Comparison of ENCODE assay signal across 25 cellular contexts in the genomic region with DNA sequence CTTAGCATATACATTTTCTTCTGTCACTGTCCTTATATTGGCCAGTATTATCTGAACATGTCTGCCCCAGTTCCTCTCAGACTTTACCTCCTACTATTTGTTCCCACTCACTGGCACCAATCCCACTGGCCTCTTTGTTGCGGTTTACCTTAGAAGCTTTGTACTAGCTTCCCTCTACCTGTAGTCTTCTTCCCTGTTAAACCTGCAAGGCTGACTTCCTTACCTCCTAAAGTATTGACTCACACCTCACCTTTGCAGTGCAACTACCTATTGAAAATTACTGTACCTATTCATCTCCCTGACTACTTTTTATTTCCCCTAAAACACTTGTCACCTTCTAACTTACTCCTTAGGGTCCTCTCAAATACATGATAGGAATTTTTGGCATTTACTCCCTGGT.
"Had no signal": no experiment of that assay in that cellular context is flagged by ENCODE, and none has a peak within 500 bp of the region (broad histone marks: within the 10 kb centered on the region; RNA-seq: fewer than 3 reads in every experiment).

No MANE protein-coding gene starts in this region.

- DNase-seq: kidney; left ventricle myocardium inferior; midbrain; mucosa of descending colon; naive thymus-derived CD4-positive, alpha-beta T cell; ovary; right lobe of liver; stimulated activated CD4-positive, alpha-beta T cell treated with anti-CD3 and anti-CD28 coated beads, Interleukin-1b, Interleukin-23, amount 100 ng/mL, for 48 hours; stimulated activated CD4-positive, alpha-beta T cell treated with anti-CD3 and anti-CD28 coated beads, Interleukin-2, amount 100 ng/mL, for 48 hours; stimulated activated CD4-positive, alpha-beta T cell treated with anti-CD3 and anti-CD28 coated beads, Interleukin-4, amount 100 ng/mL, for 4 hours; stimulated activated CD8-positive, alpha-beta memory T cell treated with anti-CD3 and anti-CD28 coated beads, Interleukin-4, amount 100 ng/mL, for 48 hours; stimulated activated naive CD4-positive, alpha-beta T cell treated with Interleukin-2 at 50 U/mL for 16 hours; stomach; testis; thyroid gland; transverse colon; upper lobe of left lung had no signal

- H3K4me3 Mint-ChIP-seq: memory B cell; naive thymus-derived CD4-positive, alpha-beta T cell; natural killer cell treated with Interleukin-12 subunit alpha and Interleukin-12 subunit beta and Interleukin-15 and Interleukin-18, amount 100 ng/mL, for 72 hours; stimulated activated memory B cell treated with anti-CD40 and anti-IgM and Interleukin-4, amounts not matched to agents 10 μg/mL and 1 μg/mL and 100 μg/mL, for 72 hours had no signal

- H3K36me3 Mint-ChIP-seq: memory B cell; naive thymus-derived CD4-positive, alpha-beta T cell; natural killer cell treated with Interleukin-12 subunit alpha and Interleukin-12 subunit beta and Interleukin-15 and Interleukin-18, amount 100 ng/mL, for 72 hours; stimulated activated memory B cell treated with anti-CD40 and anti-IgM and Interleukin-4, amounts not matched to agents 10 μg/mL and 1 μg/mL and 100 μg/mL, for 72 hours had no signal

- H3K27ac Mint-ChIP-seq: memory B cell; naive thymus-derived CD4-positive, alpha-beta T cell; natural killer cell treated with Interleukin-12 subunit alpha and Interleukin-12 subunit beta and Interleukin-15 and Interleukin-18, amount 100 ng/mL, for 72 hours; progenitor cell of endocrine pancreas; stimulated activated memory B cell treated with anti-CD40 and anti-IgM and Interleukin-4, amounts not matched to agents 10 μg/mL and 1 μg/mL and 100 μg/mL, for 72 hours had no signal

- H3K4me2 ChIP-seq: smooth muscle cell had no signal

- H3K9me3 Mint-ChIP-seq: memory B cell; naive thymus-derived CD4-positive, alpha-beta T cell; stimulated activated memory B cell treated with anti-CD40 and anti-IgM and Interleukin-4, amounts not matched to agents 10 μg/mL and 1 μg/mL and 100 μg/mL, for 72 hours had no signal

- H3K9me3 ChIP-seq: left ventricle myocardium inferior, mucosa of descending colon, ovary, right atrium auricular region, right lobe of liver, stomach, testis, thyroid gland, transverse colon, upper lobe of left lung, vagina had no signal

- H3K4me3 ChIP-seq: left ventricle myocardium inferior, lung, mucosa of descending colon, ovary, right atrium auricular region, right lobe of liver, smooth muscle cell, stomach, testis, thyroid gland, transverse colon, upper lobe of left lung, vagina had no signal

- H3K4me1 ChIP-seq: right lobe of liver, testis, thyroid gland, transverse colon had no signal

- H3K27me3 Mint-ChIP-seq: memory B cell; progenitor cell of endocrine pancreas; stimulated activated memory B cell treated with anti-CD40 and anti-IgM and Interleukin-4, amounts not matched to agents 10 μg/mL and 1 μg/mL and 100 μg/mL, for 72 hours had no signal

- H3K27me3 ChIP-seq: ovary, right atrium auricular region, right lobe of liver, stomach, testis, thyroid gland, transverse colon, upper lobe of left lung, vagina had no signal

- H3K27ac ChIP-seq: left ventricle myocardium inferior, ovary, right atrium auricular region, right lobe of liver, stomach, testis, thyroid gland, transverse colon, upper lobe of left lung, vagina had no signal

- FAIRE-seq: kidney had no signal

- ATAC-seq: mucosa of descending colon; naive thymus-derived CD4-positive, alpha-beta T cell; natural killer cell treated with Interleukin-12 subunit alpha and Interleukin-12 subunit beta and Interleukin-15 and Interleukin-18, amount 100 ng/mL, for 72 hours; right lobe of liver; stimulated activated memory B cell treated with anti-CD40 and anti-IgM and Interleukin-4, amounts not matched to agents 10 μg/mL and 1 μg/mL and 100 μg/mL, for 72 hours had no signal

- H3K4me1 Mint-ChIP-seq: memory B cell; stimulated activated memory B cell treated with anti-CD40 and anti-IgM and Interleukin-4, amounts not matched to agents 10 μg/mL and 1 μg/mL and 100 μg/mL, for 72 hours had no signal

- H3K36me3 ChIP-seq: ovary, right atrium auricular region, right lobe of liver, stomach, thyroid gland, transverse colon, upper lobe of left lung, vagina had no signal
